ENCODE assay signal across 11 cellular contexts in the genomic region with DNA sequence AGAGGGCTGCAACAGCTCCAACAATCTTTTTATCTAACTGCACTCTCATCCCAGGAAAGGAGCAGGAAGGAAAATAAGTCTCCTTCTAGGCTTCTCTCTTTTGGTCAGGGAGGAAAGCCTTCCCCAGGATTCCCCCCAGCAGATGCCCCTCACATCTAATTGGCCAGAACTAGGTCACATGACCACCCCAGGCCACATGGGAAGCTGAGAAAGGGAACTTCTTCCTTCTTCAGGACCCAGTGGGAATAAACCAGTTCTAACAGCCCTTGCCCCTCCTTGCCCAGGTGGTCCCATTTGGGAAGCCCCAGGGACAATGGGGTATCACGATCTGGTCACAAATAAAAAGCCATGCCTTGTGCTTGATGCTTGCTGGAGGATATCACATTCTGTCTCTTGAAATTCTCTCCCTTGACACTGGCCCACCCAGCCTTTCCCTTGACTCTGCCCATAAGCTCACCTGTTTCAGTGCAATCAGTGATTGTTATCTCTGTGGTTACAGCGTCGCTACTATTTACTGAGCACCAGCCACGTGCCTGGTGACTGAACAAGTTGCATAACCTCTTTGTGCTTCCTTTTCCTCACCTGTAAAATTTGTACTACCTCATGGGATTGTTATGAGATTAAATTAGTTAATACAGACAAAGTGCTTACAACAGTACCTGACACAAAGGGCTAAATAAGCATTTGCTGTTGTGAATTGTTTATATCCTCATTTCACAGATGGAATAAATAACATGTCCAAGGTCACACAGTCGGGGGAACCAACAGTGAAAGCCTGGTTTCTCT. TPM values are rescaled to one million over a fixed set of nuclear protein-coding genes. Genes with fewer than 3 reads are reported as not detected.
DNase-seq lines count a peak whose midpoint lies in the region; ATAC-seq and TF ChIP-seq lines count a peak whose summit lies in the region.
"Had no signal": no experiment of that assay in that cellular context is flagged by ENCODE, and none has a peak within 500 bp of the region (broad histone marks: within the 10 kb centered on the region; RNA-seq: fewer than 3 reads in every experiment).

No MANE protein-coding gene starts in this region.

- H3K27ac Mint-ChIP-seq in CD4-positive, alpha-beta memory T cell = peak overlapping the region; percentile 81 to 95 (median 90)
- H3K27ac Mint-ChIP-seq in activated CD4-positive, alpha-beta memory T cell treated with anti-CD3 and anti-CD28 coated beads, Interleukin-2, amount 10 ng/mL, durations not matched to agents 7 days and 5 days = no peak overlapping the region

- H3K9me3 Mint-ChIP-seq in CD4-positive, alpha-beta memory T cell = no peaks in the 10 kb centered on the region
- no peaks in the 10 kb centered on the region for H3K9me3 Mint-ChIP-seq in activated CD4-positive, alpha-beta memory T cell treated with anti-CD3 and anti-CD28 coated beads, Interleukin-2, amount 10 ng/mL, durations not matched to agents 7 days and 5 days

- H3K27me3 ChIP-seq in CD4-positive, alpha-beta memory T cell (ENCODE audit: insufficient read depth, low read length) = no peaks in the 10 kb centered on the region
- no peaks in the 10 kb centered on the region for H3K27me3 ChIP-seq in liver (ENCODE audit: control insufficient read depth in 4 of 4, insufficient read depth in 4 of 4, low read length in 3 of 4)
- H3K27me3 ChIP-seq: cardiac muscle cell had no signal

- H3K4me3 Mint-ChIP-seq in CD4-positive, alpha-beta memory T cell = peak overlapping the region in 7 of 8 donors; percentile 2 to 72 (median 47)
- H3K4me3 Mint-ChIP-seq in activated CD4-positive, alpha-beta memory T cell treated with anti-CD3 and anti-CD28 coated beads, Interleukin-2, amount 10 ng/mL, durations not matched to agents 7 days and 5 days = no peak overlapping the region

- DNase-seq in CD4-positive, alpha-beta memory T cell = peak; percentile 73 to 86 (median 82)
- peak; percentile 34 for DNase-seq in activated CD4-positive, alpha-beta memory T cell treated with anti-CD3 and anti-CD28 coated beads, Interleukin-2, amount 10 ng/mL, durations not matched to agents 7 days and 5 days
- DNase-seq in NAMALWA (ENCODE audit: low spot score) (no peak), mesenteric fat pad (ENCODE audit: low spot score) (no peak)
- DNase-seq: NCI-H446, psoas muscle had no signal

- H3K4me1 ChIP-seq in CD4-positive, alpha-beta memory T cell (ENCODE audit: insufficient read depth, low read length) = peaks cover 56% of the 10 kb centered on the region
- peaks cover 0 to 5% (median 3%) of the 10 kb centered on the region in 4 donors for H3K4me1 ChIP-seq in liver (ENCODE audit: control insufficient read depth in 4 of 4, insufficient read depth in 4 of 4, low read length in 3 of 4)

- no peak for TF ChIP-seq RAD21 in Ishikawa (IDR thresholded peaks at IDR 0.05; ENCODE audit: low read depth)
- TF ChIP-seq RAD21 in liver (IDR thresholded peaks at IDR 0.05) = no peak

- H3K36me3 ChIP-seq in CD4-positive, alpha-beta memory T cell (ENCODE audit: insufficient read depth, low read length) = no peaks in the 10 kb centered on the region
- no peaks in the 10 kb centered on the region for H3K36me3 ChIP-seq in liver (ENCODE audit: control insufficient read depth in 4 of 4, insufficient read depth in 3 of 4, low read depth in 1 of 4, low read length in 3 of 4)
- H3K36me3 ChIP-seq: cardiac muscle cell had no signal

- CTCF ChIA-PET in CD4-positive, alpha-beta memory T cell (lab: Charles Lee; ENCODE audit: partially characterized antibody) = interaction anchor here (0.8 to 6.3 kb wide), 7 partner anchors 9 to 214 kb away, joined by 3 to 50 read pairs (median 4); a partner anchor contains a TSS
- CTCF ChIA-PET in activated CD4-positive, alpha-beta memory T cell treated with anti-CD3 and anti-CD28 coated beads, Interleukin-2, amount 10 ng/mL, durations not matched to agents 7 days and 5 days (lab: Charles Lee) = interaction anchor here (1.5 to 1.7 kb wide), 3 partner anchors 17 to 210 kb away, joined by 3 to 5 read pairs (median 5); no protein-coding TSS in a partner anchor

- no peaks in the 10 kb centered on the region for H3K9me3 ChIP-seq in CD4-positive, alpha-beta memory T cell (ENCODE audit: control insufficient read depth in 1 of 2, low read length in 2 of 2)
- no peaks in the 10 kb centered on the region for H3K9me3 ChIP-seq in liver (ENCODE audit: control insufficient read depth in 4 of 4, low read length in 3 of 4)
- H3K9me3 ChIP-seq: psoas muscle had no signal

- H3K27ac ChIP-seq in CD4-positive, alpha-beta memory T cell (ENCODE audit: low read depth, low read length) = peak overlapping the region; percentile 61
- no peak overlapping the region for H3K27ac ChIP-seq in liver (ENCODE audit: low read depth in 1 of 2, low read length in 2 of 2)
- H3K27ac ChIP-seq: cardiac muscle cell, psoas muscle had no signal

- TF ChIP-seq CTCF in liver (IDR thresholded peaks at IDR 0.05; ENCODE audit: low read depth, low read length, missing input control) = no peak

- intact Hi-C loops in CD4-positive, alpha-beta memory T cell (cut with micrococcal nuclease) = loop anchor here (1.0 to 5.0 kb wide), 3 partner anchors 25 to 212 kb away; a partner anchor contains a TSS

- no peaks in the 10 kb centered on the region for H3K27me3 Mint-ChIP-seq in CD4-positive, alpha-beta memory T cell
- peaks cover 4% of the 10 kb centered on the region for H3K27me3 Mint-ChIP-seq in activated CD4-positive, alpha-beta memory T cell treated with anti-CD3 and anti-CD28 coated beads, Interleukin-2, amount 10 ng/mL, durations not matched to agents 7 days and 5 days

- no peak overlapping the region for H3K9ac ChIP-seq in liver (ENCODE audit: low read depth in 1 of 2, low read length in 2 of 2)

- no peak for TF ChIP-seq EP300 in Ishikawa (IDR thresholded peaks at IDR 0.05; ENCODE audit: borderline replicate concordance)

- no peaks in the 10 kb centered on the region for H3K36me3 Mint-ChIP-seq in CD4-positive, alpha-beta memory T cell
- H3K36me3 Mint-ChIP-seq in activated CD4-positive, alpha-beta memory T cell treated with anti-CD3 and anti-CD28 coated beads, Interleukin-2, amount 10 ng/mL, durations not matched to agents 7 days and 5 days (ENCODE audit: low read depth) = no peaks in the 10 kb centered on the region

- ATAC-seq in HG02884 (IDR thresholded peaks at IDR 0.05; ENCODE audit: unreplicated experiment) = no peak
- ATAC-seq in GM18870 (IDR thresholded peaks at IDR 0.05; ENCODE audit: unreplicated experiment) = no peak

- POLR2A ChIA-PET in CD4-positive, alpha-beta memory T cell (lab: Charles Lee; ENCODE audit: partially characterized antibody) = interaction anchor here (0.6 to 2.6 kb wide), 9 partner anchors 9 to 107 kb away, joined by 3 to 10 read pairs (median 3); a partner anchor contains a TSS
- POLR2A ChIA-PET in activated CD4-positive, alpha-beta memory T cell treated with anti-CD3 and anti-CD28 coated beads, Interleukin-2, amount 10 ng/mL, durations not matched to agents 7 days and 5 days (lab: Charles Lee) = interaction anchor here (2.2 kb wide), 1 partner anchor 9 kb away, joined by 5 read pairs; a partner anchor contains a TSS

- H3K4me3 ChIP-seq in CD4-positive, alpha-beta memory T cell (ENCODE audit: low read length in 2 of 2) = no peak overlapping the region
- H3K4me3 ChIP-seq in liver (ENCODE audit: low read depth in 1 of 3, low read length in 3 of 3) = no peak overlapping the region
- H3K4me3 ChIP-seq: cardiac muscle cell, psoas muscle had no signal

- WGBS in liver = 40% methylated on average over 5 of the region's 5 CpGs

- H3K4me1 Mint-ChIP-seq in CD4-positive, alpha-beta memory T cell = peaks cover 46 to 71% (median 55%) of the 10 kb centered on the region in 4 donors
- peaks cover 46% of the 10 kb centered on the region for H3K4me1 Mint-ChIP-seq in activated CD4-positive, alpha-beta memory T cell treated with anti-CD3 and anti-CD28 coated beads, Interleukin-2, amount 10 ng/mL, durations not matched to agents 7 days and 5 days

TF ChIP-seq in Ishikawa, 13 proteins besides CTCF, POLR2A, EP300 and RAD21:
- TF ChIP-seq TAF1 (IDR thresholded peaks at IDR 0.05; ENCODE audit: low read depth) = no peak
- TF ChIP-seq, protein P1, sequence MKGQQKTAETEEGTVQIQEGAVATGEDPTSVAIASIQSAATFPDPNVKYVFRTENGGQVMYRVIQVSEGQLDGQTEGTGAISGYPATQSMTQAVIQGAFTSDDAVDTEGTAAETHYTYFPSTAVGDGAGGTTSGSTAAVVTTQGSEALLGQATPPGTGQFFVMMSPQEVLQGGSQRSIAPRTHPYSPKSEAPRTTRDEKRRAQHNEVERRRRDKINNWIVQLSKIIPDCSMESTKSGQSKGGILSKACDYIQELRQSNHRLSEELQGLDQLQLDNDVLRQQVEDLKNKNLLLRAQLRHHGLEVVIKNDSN (IDR thresholded peaks at IDR 0.05) = peak; percentile 74

TF ChIP-seq in liver, 16 proteins besides CTCF, POLR2A, EP300 and RAD21 (continues in another document):
- no peak for TF ChIP-seq YY1 (IDR thresholded peaks at IDR 0.05)
- no peak for TF ChIP-seq GABPA (IDR thresholded peaks at IDR 0.05 in 1 of 2, conservative IDR thresholded peaks at IDR 0.05 in 1 of 2)
- TF ChIP-seq, protein P2, sequence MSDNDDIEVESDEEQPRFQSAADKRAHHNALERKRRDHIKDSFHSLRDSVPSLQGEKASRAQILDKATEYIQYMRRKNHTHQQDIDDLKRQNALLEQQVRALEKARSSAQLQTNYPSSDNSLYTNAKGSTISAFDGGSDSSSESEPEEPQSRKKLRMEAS (IDR thresholded peaks at IDR 0.05) = no peak
- peak; percentile 26 for TF ChIP-seq SP1 (IDR thresholded peaks at IDR 0.05)
- TF ChIP-seq EGR1 (IDR thresholded peaks at IDR 0.05; ENCODE audit: low read depth in 2 of 2) = no peak
- TF ChIP-seq FOXA2 (IDR thresholded peaks at IDR 0.05) = peak; percentile 85

RNA-seq across cellular contexts. Expression of a gene that starts 9.0 kb away (rescaled TPM):
- total RNA-seq in CD4-positive, alpha-beta memory T cell = under 1 TPM in 1 of 2 experiments, not detected in 1; 0.19 TPM
- polyA plus RNA-seq in CD4-positive, alpha-beta memory T cell = under 1 TPM in 1 of 2 donors, not detected in 1; 0.17 TPM
- total RNA-seq in activated CD4-positive, alpha-beta memory T cell treated with anti-CD3 and anti-CD28 coated beads, Interleukin-2, amount 10 ng/mL, durations not matched to agents 7 days and 5 days = not detected
- total RNA-seq in liver (under 1 TPM in 1 of 2 donors, not detected in 1; 0.08 TPM), mesenteric fat pad (0.61 TPM)
- under 1 TPM; 0.12 to 0.18 TPM for polyA plus RNA-seq in liver
- total RNA-seq: cardiac muscle cell had no signal

RNA-seq across cellular contexts. Expression of a gene that starts 25.6 kb away (rescaled TPM):
- 1 to 10 TPM; 2.4 to 2.8 TPM for total RNA-seq in CD4-positive, alpha-beta memory T cell
- 10 to 100 TPM; 15.9 to 18.1 TPM for polyA plus RNA-seq in CD4-positive, alpha-beta memory T cell
- 1 to 10 TPM; 9.0 to 9.1 TPM for total RNA-seq in activated CD4-positive, alpha-beta memory T cell treated with anti-CD3 and anti-CD28 coated beads, Interleukin-2, amount 10 ng/mL, durations not matched to agents 7 days and 5 days
- total RNA-seq in liver (1 to 10 TPM; 2.6 to 4.0 TPM), mesenteric fat pad (109 TPM)
- 1 to 10 TPM; 2.0 to 4.3 TPM for polyA plus RNA-seq in liver

Comparison
In these comparisons a context has a peak if more than half of its experiments do, and no peak if none do; other contexts are left out.
1. DNase-seq: peak in CD4-positive, alpha-beta memory T cell (5 of 5) and activated CD4-positive, alpha-beta memory T cell treated with anti-CD3 and anti-CD28 coated beads, Interleukin-2, amount 10 ng/mL, durations not matched to agents 7 days and 5 days (single experiment); none in NAMALWA (single experiment) and mesenteric fat pad (single experiment).
2. RNA of a gene that starts 25.6 kb away (total RNA-seq): 109 TPM in mesenteric fat pad (single experiment); 9.0 to 9.1 TPM in activated CD4-positive, alpha-beta memory T cell treated with anti-CD3 and anti-CD28 coated beads, Interleukin-2, amount 10 ng/mL, durations not matched to agents 7 days and 5 days, 2.6 to 4.0 TPM in liver and 2.4 to 2.8 TPM in CD4-positive, alpha-beta memory T cell; every median in the first group is over 10 times any median in the second.